Comparison of ENCODE assay signal across 18 cellular contexts in the genomic region with DNA sequence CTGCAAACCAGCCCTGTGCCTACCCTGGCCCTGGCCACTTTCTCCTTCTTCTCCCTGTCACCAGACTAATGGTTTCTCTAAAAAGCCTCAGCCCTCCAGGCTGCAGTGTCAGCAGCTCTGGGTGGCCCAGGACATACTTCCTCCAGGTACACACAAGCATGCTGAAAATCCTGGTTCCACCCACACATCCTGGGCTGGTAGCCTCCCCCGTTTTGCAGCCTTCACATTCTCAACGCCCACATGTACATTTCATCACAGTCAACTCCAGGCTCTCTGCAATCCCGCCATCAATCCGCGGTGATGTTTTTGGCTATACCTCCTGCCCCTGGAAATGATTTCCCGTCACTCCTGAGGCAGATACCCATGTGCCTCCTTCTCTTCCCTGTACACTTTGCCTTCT. TPM values are rescaled to one million over a fixed set of nuclear protein-coding genes. Genes with fewer than 3 reads are reported as not detected.
DNase-seq lines count a peak whose midpoint lies in the region; TF ChIP-seq lines count a peak whose summit lies in the region.
"Had no signal": no experiment of that assay in that cellular context is flagged by ENCODE, and none has a peak within 500 bp of the region (broad histone marks: within the 10 kb centered on the region; RNA-seq: fewer than 3 reads in every experiment).

No MANE protein-coding gene starts in this region.

- H3K9me3 ChIP-seq in endodermal cell (ENCODE audit: control insufficient read depth, low read length) (no peaks in the 10 kb centered on the region), MG63 (peaks cover 10% of the 10 kb centered on the region)
- H3K9me3 ChIP-seq: uterus had no signal

- H3K27me3 ChIP-seq in endodermal cell (ENCODE audit: control insufficient read depth, insufficient read depth, low read length, poor library complexity, severe bottlenecking) (no peaks in the 10 kb centered on the region), MG63 (no peaks in the 10 kb centered on the region)
- H3K27me3 ChIP-seq: uterus had no signal

- H3K4me3 ChIP-seq in endodermal cell (ENCODE audit: low read length) (no peak overlapping the region), MG63 (no peak overlapping the region)
- H3K4me3 ChIP-seq: GM12878, uterus had no signal

- WGBS in endodermal cell (ENCODE audit: insufficient coverage in 1 of 2, insufficient read length in 1 of 2), 2 experiments: 89 to 95% methylated on average over 6 of the region's 6 CpGs

- peaks cover 12% of the 10 kb centered on the region for H3K4me1 ChIP-seq in endodermal cell (ENCODE audit: control insufficient read depth, insufficient read depth, low read length)
- H3K4me1 ChIP-seq: uterus had no signal

- H3K4me3 Mint-ChIP-seq in endodermal cell: no peak overlapping the region
- peak overlapping the region in 1 of 3 experiments; percentile 10 for H3K4me3 Mint-ChIP-seq in nephron
- H3K4me3 Mint-ChIP-seq: activated CD4-positive, alpha-beta T cell treated with anti-CD3 and anti-CD28 coated beads, Interleukin-2, amount 10 ng/mL, durations not matched to agents 7 days and 5 days had no signal

- H3K9ac ChIP-seq in endodermal cell (ENCODE audit: extremely low read depth, low read length, poor library complexity, severe bottlenecking): no peak overlapping the region
- H3K9ac ChIP-seq: KMS-11 had no signal

- H3K36me3 Mint-ChIP-seq in endodermal cell (ENCODE audit: low read depth) (no peaks in the 10 kb centered on the region), nephron (ENCODE audit: low read depth) (no peaks in the 10 kb centered on the region)
- H3K36me3 Mint-ChIP-seq: activated naive CD4-positive, alpha-beta T cell treated with anti-CD3 and anti-CD28 coated beads, Interleukin-2, amount 50 U/mL, for 72 hours had no signal

- H3K9me3 Mint-ChIP-seq in endodermal cell: peaks cover 5% of the 10 kb centered on the region
- H3K9me3 Mint-ChIP-seq in nephron: peaks cover 5% of the 10 kb centered on the region
- H3K9me3 Mint-ChIP-seq: activated CD4-positive, alpha-beta T cell treated with anti-CD3 and anti-CD28 coated beads, Interleukin-2, amount 10 ng/mL, durations not matched to agents 7 days and 5 days had no signal

- H3K4me1 Mint-ChIP-seq in endodermal cell (peaks cover 20% of the 10 kb centered on the region), nephron (peaks cover 67% of the 10 kb centered on the region)

- DNase-seq in ELF-1 (ENCODE audit: low read depth, low spot score): peak; percentile 46
- DNase-seq in NCI-H226: peak; percentile 86
- DNase-seq in endodermal cell: peak; percentile 41
- DNase-seq in inferior parietal cortex (ENCODE audit: extremely low spot score): no peak
- DNase-seq in stimulated activated naive CD4-positive, alpha-beta T cell treated with Interleukin-2 at 50 U/mL for 16 hours (lab: John Stamatoyannopoulos, UW): no peak
- DNase-seq in iPS-NIHi11 (ENCODE audit: low spot score): no peak
- no peak for DNase-seq in MG63
- DNase-seq: activated CD4-positive, alpha-beta T cell treated with anti-CD3 and anti-CD28 coated beads, Interleukin-2, amount 10 ng/mL, durations not matched to agents 7 days and 5 days; activated T-cell treated with anti-CD3 and anti-CD28 coated beads for 4 hours; cerebellar nuclear complex; kidney; NCI-H146; stimulated activated naive CD8-positive, alpha-beta T cell treated with anti-CD3 and anti-CD28 coated beads, Interleukin-15, Interleukin-2, amounts not matched to agents 100 U/mL and 50 U/mL, for 24 hours; uterus had no signal

- peaks cover 2% of the 10 kb centered on the region for H3K27me3 Mint-ChIP-seq in endodermal cell (ENCODE audit: insufficient read depth)
- peaks cover 9% of the 10 kb centered on the region for H3K27me3 Mint-ChIP-seq in nephron (ENCODE audit: low read depth)

- H3K27ac Mint-ChIP-seq in endodermal cell: no peak overlapping the region
- peak overlapping the region; percentile 40 to 81 (median 70) for H3K27ac Mint-ChIP-seq in nephron
- H3K27ac Mint-ChIP-seq: activated CD4-positive, alpha-beta T cell treated with anti-CD3 and anti-CD28 coated beads, Interleukin-2, amount 10 ng/mL, durations not matched to agents 7 days and 5 days; activated naive CD4-positive, alpha-beta T cell treated with anti-CD3 and anti-CD28 coated beads, Interleukin-2, amount 50 U/mL, for 72 hours had no signal

- no peak overlapping the region for H3K27ac ChIP-seq in endodermal cell (ENCODE audit: low read depth, low read length)
- H3K27ac ChIP-seq: KMS-11, uterus had no signal

- H3K36me3 ChIP-seq in endodermal cell (ENCODE audit: control insufficient read depth, insufficient read depth, low read length): no peaks in the 10 kb centered on the region
- no peaks in the 10 kb centered on the region for H3K36me3 ChIP-seq in MG63
- H3K36me3 ChIP-seq: uterus had no signal

- TF ChIP-seq CTCF in endodermal cell (conservative IDR thresholded peaks at IDR 0.05) (no peak), nephron (IDR thresholded peaks at IDR 0.05; ENCODE audit: unreplicated experiment in 3 of 3) (no peak)

RNA-seq across cellular contexts. Expression of a gene that starts 59.4 kb away (rescaled TPM):
- 10 to 100 TPM; 61.3 to 86.5 TPM for total RNA-seq in endodermal cell
- polyA plus RNA-seq in endodermal cell (2013, experiment 1 of 2): 76.3 TPM
- 65.0 TPM for polyA plus RNA-seq in endodermal cell (2013, experiment 2 of 2)
- total RNA-seq in MG63 (2014; rRNA removed; shearing (Covaris generic); ENCODE audit: low replicate concordance): 25.6 and 30.3 TPM in 2 replicates

Comparison
In these comparisons a context has a peak if more than half of its experiments do, and no peak if none do; other contexts are left out.
1. DNase-seq: peak in ELF-1 (single experiment), NCI-H226 (single experiment) and endodermal cell (single experiment); none in inferior parietal cortex (single experiment), stimulated activated naive CD4-positive, alpha-beta T cell treated with Interleukin-2 at 50 U/mL for 16 hours (single experiment), iPS-NIHi11 (single experiment) and MG63 (single experiment).